3 cellular contexts compared by ENCODE assay signal in the genomic region with DNA sequence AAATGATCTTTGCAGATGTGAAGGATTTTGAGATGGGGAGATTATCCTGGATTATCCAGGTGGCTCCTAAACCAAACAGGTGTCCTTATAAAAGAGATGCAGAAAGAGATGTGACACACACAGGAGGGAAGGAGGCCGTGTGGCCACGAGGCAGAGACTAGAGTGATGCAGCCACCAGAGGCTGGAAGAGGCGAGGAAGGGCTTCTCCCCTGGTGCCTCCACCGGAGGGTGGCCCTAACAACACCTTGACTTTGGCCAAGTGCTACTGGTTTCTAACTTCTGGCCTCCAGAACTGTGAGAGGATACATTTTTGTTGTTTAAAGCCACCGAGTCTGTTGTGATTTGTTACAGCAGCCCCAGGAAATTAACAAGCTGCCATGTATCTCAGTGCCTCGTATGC.
TF ChIP-seq lines count a peak whose summit lies in the region.

No MANE protein-coding gene starts in this region.

TF ChIP-seq in SK-N-SH, 30 proteins besides CTCF, POLR2A, EP300 and RAD21 (continued from another document):
- TF ChIP-seq, protein P1, sequence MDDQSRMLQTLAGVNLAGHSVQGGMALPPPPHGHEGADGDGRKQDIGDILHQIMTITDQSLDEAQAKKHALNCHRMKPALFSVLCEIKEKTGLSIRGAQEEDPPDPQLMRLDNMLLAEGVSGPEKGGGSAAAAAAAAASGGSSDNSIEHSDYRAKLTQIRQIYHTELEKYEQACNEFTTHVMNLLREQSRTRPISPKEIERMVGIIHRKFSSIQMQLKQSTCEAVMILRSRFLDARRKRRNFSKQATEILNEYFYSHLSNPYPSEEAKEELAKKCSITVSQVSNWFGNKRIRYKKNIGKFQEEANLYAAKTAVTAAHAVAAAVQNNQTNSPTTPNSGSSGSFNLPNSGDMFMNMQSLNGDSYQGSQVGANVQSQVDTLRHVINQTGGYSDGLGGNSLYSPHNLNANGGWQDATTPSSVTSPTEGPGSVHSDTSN (IDR thresholded peaks at IDR 0.05), result no peak
- TF ChIP-seq FOSL2 (IDR thresholded peaks at IDR 0.05; ENCODE audit: borderline replicate concordance, low read depth) (no peak), TEAD4 (IDR thresholded peaks at IDR 0.05; ENCODE audit: borderline replicate concordance, insufficient read depth) (no peak), GABPA (IDR thresholded peaks at IDR 0.05; ENCODE audit: low read depth) (no peak), FOXJ3 (CRISPR knock-in tag; IDR thresholded peaks at IDR 0.05) (no peak), RFX5 (IDR thresholded peaks at IDR 0.05; ENCODE audit: low read length) (no peak), GATA2 (CRISPR knock-in tag; IDR thresholded peaks at IDR 0.05) (no peak), FOXM1 (IDR thresholded peaks at IDR 0.05; ENCODE audit: low read depth) (no peak), TCF12 (IDR thresholded peaks at IDR 0.05) (no peak), CHD2 (IDR thresholded peaks at IDR 0.05; ENCODE audit: low read length, partially characterized antibody) (no peak)
- TF ChIP-seq, protein P2, sequence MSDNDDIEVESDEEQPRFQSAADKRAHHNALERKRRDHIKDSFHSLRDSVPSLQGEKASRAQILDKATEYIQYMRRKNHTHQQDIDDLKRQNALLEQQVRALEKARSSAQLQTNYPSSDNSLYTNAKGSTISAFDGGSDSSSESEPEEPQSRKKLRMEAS (IDR thresholded peaks at IDR 0.05; ENCODE audit: low read depth), result no peak
- TF ChIP-seq, protein P3, sequence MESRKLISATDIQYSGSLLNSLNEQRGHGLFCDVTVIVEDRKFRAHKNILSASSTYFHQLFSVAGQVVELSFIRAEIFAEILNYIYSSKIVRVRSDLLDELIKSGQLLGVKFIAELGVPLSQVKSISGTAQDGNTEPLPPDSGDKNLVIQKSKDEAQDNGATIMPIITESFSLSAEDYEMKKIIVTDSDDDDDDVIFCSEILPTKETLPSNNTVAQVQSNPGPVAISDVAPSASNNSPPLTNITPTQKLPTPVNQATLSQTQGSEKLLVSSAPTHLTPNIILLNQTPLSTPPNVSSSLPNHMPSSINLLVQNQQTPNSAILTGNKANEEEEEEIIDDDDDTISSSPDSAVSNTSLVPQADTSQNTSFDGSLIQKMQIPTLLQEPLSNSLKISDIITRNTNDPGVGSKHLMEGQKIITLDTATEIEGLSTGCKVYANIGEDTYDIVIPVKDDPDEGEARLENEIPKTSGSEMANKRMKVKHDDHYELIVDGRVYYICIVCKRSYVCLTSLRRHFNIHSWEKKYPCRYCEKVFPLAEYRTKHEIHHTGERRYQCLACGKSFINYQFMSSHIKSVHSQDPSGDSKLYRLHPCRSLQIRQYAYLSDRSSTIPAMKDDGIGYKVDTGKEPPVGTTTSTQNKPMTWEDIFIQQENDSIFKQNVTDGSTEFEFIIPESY (IDR thresholded peaks at IDR 0.05; ENCODE audit: borderline replicate concordance, low read depth), result no peak

TF ChIP-seq in SK-N-SH treated with all-trans-retinoic acid at 6 μM for 48 hours, 23 proteins besides CTCF, POLR2A, EP300 and RAD21 (continued from another document):
- TF ChIP-seq, protein P4, sequence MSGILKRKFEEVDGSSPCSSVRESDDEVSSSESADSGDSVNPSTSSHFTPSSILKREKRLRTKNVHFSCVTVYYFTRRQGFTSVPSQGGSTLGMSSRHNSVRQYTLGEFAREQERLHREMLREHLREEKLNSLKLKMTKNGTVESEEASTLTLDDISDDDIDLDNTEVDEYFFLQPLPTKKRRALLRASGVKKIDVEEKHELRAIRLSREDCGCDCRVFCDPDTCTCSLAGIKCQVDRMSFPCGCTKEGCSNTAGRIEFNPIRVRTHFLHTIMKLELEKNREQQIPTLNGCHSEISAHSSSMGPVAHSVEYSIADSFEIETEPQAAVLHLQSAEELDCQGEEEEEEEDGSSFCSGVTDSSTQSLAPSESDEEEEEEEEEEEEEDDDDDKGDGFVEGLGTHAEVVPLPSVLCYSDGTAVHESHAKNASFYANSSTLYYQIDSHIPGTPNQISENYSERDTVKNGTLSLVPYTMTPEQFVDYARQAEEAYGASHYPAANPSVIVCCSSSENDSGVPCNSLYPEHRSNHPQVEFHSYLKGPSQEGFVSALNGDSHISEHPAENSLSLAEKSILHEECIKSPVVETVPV (CRISPR knock-in tag; IDR thresholded peaks at IDR 0.05), result no peak
- no peak for TF ChIP-seq OSR1 (CRISPR knock-in tag; IDR thresholded peaks at IDR 0.05)
- TF ChIP-seq BACH2 (CRISPR knock-in tag; IDR thresholded peaks at IDR 0.05; ENCODE audit: borderline replicate concordance), result no peak
- TF ChIP-seq, protein P5, sequence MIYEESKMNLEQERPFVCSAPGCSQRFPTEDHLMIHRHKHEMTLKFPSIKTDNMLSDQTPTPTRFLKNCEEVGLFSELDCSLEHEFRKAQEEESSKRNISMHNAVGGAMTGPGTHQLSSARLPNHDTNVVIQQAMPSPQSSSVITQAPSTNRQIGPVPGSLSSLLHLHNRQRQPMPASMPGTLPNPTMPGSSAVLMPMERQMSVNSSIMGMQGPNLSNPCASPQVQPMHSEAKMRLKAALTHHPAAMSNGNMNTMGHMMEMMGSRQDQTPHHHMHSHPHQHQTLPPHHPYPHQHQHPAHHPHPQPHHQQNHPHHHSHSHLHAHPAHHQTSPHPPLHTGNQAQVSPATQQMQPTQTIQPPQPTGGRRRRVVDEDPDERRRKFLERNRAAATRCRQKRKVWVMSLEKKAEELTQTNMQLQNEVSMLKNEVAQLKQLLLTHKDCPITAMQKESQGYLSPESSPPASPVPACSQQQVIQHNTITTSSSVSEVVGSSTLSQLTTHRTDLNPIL (CRISPR knock-in tag; IDR thresholded peaks at IDR 0.05; ENCODE audit: low read depth), result no peak
- TF ChIP-seq, protein P6, sequence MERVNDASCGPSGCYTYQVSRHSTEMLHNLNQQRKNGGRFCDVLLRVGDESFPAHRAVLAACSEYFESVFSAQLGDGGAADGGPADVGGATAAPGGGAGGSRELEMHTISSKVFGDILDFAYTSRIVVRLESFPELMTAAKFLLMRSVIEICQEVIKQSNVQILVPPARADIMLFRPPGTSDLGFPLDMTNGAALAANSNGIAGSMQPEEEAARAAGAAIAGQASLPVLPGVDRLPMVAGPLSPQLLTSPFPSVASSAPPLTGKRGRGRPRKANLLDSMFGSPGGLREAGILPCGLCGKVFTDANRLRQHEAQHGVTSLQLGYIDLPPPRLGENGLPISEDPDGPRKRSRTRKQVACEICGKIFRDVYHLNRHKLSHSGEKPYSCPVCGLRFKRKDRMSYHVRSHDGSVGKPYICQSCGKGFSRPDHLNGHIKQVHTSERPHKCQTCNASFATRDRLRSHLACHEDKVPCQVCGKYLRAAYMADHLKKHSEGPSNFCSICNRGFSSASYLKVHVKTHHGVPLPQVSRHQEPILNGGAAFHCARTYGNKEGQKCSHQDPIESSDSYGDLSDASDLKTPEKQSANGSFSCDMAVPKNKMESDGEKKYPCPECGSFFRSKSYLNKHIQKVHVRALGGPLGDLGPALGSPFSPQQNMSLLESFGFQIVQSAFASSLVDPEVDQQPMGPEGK (CRISPR knock-in tag; IDR thresholded peaks at IDR 0.05; ENCODE audit: borderline replicate concordance), result no peak
- TF ChIP-seq, protein P7, sequence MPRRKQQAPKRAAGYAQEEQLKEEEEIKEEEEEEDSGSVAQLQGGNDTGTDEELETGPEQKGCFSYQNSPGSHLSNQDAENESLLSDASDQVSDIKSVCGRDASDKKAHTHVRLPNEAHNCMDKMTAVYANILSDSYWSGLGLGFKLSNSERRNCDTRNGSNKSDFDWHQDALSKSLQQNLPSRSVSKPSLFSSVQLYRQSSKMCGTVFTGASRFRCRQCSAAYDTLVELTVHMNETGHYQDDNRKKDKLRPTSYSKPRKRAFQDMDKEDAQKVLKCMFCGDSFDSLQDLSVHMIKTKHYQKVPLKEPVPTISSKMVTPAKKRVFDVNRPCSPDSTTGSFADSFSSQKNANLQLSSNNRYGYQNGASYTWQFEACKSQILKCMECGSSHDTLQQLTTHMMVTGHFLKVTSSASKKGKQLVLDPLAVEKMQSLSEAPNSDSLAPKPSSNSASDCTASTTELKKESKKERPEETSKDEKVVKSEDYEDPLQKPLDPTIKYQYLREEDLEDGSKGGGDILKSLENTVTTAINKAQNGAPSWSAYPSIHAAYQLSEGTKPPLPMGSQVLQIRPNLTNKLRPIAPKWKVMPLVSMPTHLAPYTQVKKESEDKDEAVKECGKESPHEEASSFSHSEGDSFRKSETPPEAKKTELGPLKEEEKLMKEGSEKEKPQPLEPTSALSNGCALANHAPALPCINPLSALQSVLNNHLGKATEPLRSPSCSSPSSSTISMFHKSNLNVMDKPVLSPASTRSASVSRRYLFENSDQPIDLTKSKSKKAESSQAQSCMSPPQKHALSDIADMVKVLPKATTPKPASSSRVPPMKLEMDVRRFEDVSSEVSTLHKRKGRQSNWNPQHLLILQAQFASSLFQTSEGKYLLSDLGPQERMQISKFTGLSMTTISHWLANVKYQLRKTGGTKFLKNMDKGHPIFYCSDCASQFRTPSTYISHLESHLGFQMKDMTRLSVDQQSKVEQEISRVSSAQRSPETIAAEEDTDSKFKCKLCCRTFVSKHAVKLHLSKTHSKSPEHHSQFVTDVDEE (CRISPR knock-in tag; IDR thresholded peaks at IDR 0.05), result no peak
- no peak for TF ChIP-seq GLIS3 (CRISPR knock-in tag; IDR thresholded peaks at IDR 0.05)
- no peak for TF ChIP-seq ZFP3 (CRISPR knock-in tag; IDR thresholded peaks at IDR 0.05)
- TF ChIP-seq RARB (CRISPR knock-in tag; IDR thresholded peaks at IDR 0.05), result no peak
- TF ChIP-seq ZC3H10 (CRISPR knock-in tag; IDR thresholded peaks at IDR 0.05), result no peak

TF ChIP-seq in HCT116, 20 proteins besides CTCF, POLR2A, EP300 and RAD21 (continued from another document):
- no peak for TF ChIP-seq EZH2phosphoT487 (IDR thresholded peaks at IDR 0.05; ENCODE audit: borderline replicate concordance)
- no peak for TF ChIP-seq CBX3 (IDR thresholded peaks at IDR 0.05; ENCODE audit: low read depth)
- TF ChIP-seq ZNF274 (IDR thresholded peaks at IDR 0.05; ENCODE audit: low read depth, low read length), result no peak
- TF ChIP-seq POLR2AphosphoS5 (IDR thresholded peaks at IDR 0.05; ENCODE audit: low read depth, low read length), result no peak
- TF ChIP-seq, protein P8, sequence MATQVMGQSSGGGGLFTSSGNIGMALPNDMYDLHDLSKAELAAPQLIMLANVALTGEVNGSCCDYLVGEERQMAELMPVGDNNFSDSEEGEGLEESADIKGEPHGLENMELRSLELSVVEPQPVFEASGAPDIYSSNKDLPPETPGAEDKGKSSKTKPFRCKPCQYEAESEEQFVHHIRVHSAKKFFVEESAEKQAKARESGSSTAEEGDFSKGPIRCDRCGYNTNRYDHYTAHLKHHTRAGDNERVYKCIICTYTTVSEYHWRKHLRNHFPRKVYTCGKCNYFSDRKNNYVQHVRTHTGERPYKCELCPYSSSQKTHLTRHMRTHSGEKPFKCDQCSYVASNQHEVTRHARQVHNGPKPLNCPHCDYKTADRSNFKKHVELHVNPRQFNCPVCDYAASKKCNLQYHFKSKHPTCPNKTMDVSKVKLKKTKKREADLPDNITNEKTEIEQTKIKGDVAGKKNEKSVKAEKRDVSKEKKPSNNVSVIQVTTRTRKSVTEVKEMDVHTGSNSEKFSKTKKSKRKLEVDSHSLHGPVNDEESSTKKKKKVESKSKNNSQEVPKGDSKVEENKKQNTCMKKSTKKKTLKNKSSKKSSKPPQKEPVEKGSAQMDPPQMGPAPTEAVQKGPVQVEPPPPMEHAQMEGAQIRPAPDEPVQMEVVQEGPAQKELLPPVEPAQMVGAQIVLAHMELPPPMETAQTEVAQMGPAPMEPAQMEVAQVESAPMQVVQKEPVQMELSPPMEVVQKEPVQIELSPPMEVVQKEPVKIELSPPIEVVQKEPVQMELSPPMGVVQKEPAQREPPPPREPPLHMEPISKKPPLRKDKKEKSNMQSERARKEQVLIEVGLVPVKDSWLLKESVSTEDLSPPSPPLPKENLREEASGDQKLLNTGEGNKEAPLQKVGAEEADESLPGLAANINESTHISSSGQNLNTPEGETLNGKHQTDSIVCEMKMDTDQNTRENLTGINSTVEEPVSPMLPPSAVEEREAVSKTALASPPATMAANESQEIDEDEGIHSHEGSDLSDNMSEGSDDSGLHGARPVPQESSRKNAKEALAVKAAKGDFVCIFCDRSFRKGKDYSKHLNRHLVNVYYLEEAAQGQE (IDR thresholded peaks at IDR 0.05; ENCODE audit: low read depth), result no peak
- TF ChIP-seq ELF1 (IDR thresholded peaks at IDR 0.05; ENCODE audit: borderline replicate concordance, low read depth), result no peak
- no peak for TF ChIP-seq EGR1 (IDR thresholded peaks at IDR 0.05; ENCODE audit: low read depth)
- TF ChIP-seq SIN3A (IDR thresholded peaks at IDR 0.05; ENCODE audit: low read depth), result no peak
- TF ChIP-seq, protein P2 (IDR thresholded peaks at IDR 0.05), result no peak
- TF ChIP-seq JUND (IDR thresholded peaks at IDR 0.05), result no peak
